In genomic region chr10:11715815-11716494, GRCh38 we compare ENCODE assay signal across 1 cellular context.
TF ChIP-seq lines count a peak whose summit lies in the region.

No MANE protein-coding gene starts in this region.

TF ChIP-seq in HepG2, 621 proteins besides CTCF, POLR2A, EP300 and RAD21 (continued from another document and continues in another):
- no peak for TF ChIP-seq ZNF407 (CRISPR knock-in tag; IDR thresholded peaks at IDR 0.05; ENCODE audit: not compliant biosample characterization)
- TF ChIP-seq DRAP1 (CRISPR knock-in tag; IDR thresholded peaks at IDR 0.05), result peak; percentile 55; the same call in 1 of the 2 replicates
- peak; percentile 22; the same call in 1 of the 2 replicates for TF ChIP-seq ZNF501 (CRISPR knock-in tag; IDR thresholded peaks at IDR 0.05)
- TF ChIP-seq SP5 (CRISPR knock-in tag; IDR thresholded peaks at IDR 0.05; ENCODE audit: borderline replicate concordance, low read depth), result peak; percentile 81; the same call in 1 of the 2 replicates
- TF ChIP-seq RFXAP (CRISPR knock-in tag; IDR thresholded peaks at IDR 0.05; ENCODE audit: borderline replicate concordance), result 0 out of 2 replicates have a peak, but pooled peaks have one; percentile 48
- TF ChIP-seq FOXK1 (CRISPR knock-in tag; IDR thresholded peaks at IDR 0.05; ENCODE audit: borderline replicate concordance, low read depth), result peak; percentile 77; the same call in 1 of the 2 replicates
- no peak for TF ChIP-seq ZNF282 (IDR thresholded peaks at IDR 0.05; ENCODE audit: partially characterized antibody)
- peak; percentile 87 for TF ChIP-seq NR2F6 (IDR thresholded peaks at IDR 0.05)
- peak; percentile 96 for TF ChIP-seq NR2F6 (CRISPR knock-in tag; IDR thresholded peaks at IDR 0.05)
- 0 out of 2 replicates have a peak, but pooled peaks have one; percentile 43 for TF ChIP-seq FOXC1 (CRISPR knock-in tag; IDR thresholded peaks at IDR 0.05; ENCODE audit: borderline replicate concordance)
- peak; percentile 72 for TF ChIP-seq ZBTB7A (CRISPR knock-in tag; IDR thresholded peaks at IDR 0.05)
- no peak for TF ChIP-seq ZUFSP (CRISPR knock-in tag; IDR thresholded peaks at IDR 0.05; ENCODE audit: borderline replicate concordance)
- TF ChIP-seq SOX13 (IDR thresholded peaks at IDR 0.05), result peak; percentile 71; the same call in 1 of the 2 replicates
- peak in 1 of 2 experiments; percentile 93; a peak in 2 of 4 replicates for TF ChIP-seq SOX13 (CRISPR knock-in tag; conservative IDR thresholded peaks at IDR 0.05 in 1 of 2, IDR thresholded peaks at IDR 0.05 in 1 of 2)
- no peak for TF ChIP-seq PAX8 (CRISPR knock-in tag; IDR thresholded peaks at IDR 0.05; ENCODE audit: borderline replicate concordance)
- peak; percentile 17; the same call in 1 of the 2 replicates for TF ChIP-seq CCDC6 (CRISPR knock-in tag; IDR thresholded peaks at IDR 0.05)
- peak; percentile 97 for TF ChIP-seq BCL6 (CRISPR knock-in tag; IDR thresholded peaks at IDR 0.05)
- peak; percentile 93 for TF ChIP-seq SOX5 (CRISPR knock-in tag; IDR thresholded peaks at IDR 0.05; ENCODE audit: borderline replicate concordance)
- peak; percentile 95 for TF ChIP-seq ZNF609 (CRISPR knock-in tag; IDR thresholded peaks at IDR 0.05; ENCODE audit: borderline replicate concordance)
- 0 out of 2 replicates have a peak, but pooled peaks have one; percentile 59 for TF ChIP-seq ZNF629 (CRISPR knock-in tag; conservative IDR thresholded peaks at IDR 0.05)
- TF ChIP-seq CHCHD3 (CRISPR knock-in tag; IDR thresholded peaks at IDR 0.05), result no peak
- TF ChIP-seq SMARCE1 (IDR thresholded peaks at IDR 0.05; ENCODE audit: borderline replicate concordance), result no peak
- peak; percentile 91 for TF ChIP-seq HNF4A (CRISPR knock-in tag; IDR thresholded peaks at IDR 0.05)
- peak; percentile 59; the same call in 1 of the 2 replicates for TF ChIP-seq HMG20B (CRISPR knock-in tag; conservative IDR thresholded peaks at IDR 0.05)
- no peak for TF ChIP-seq ZNF44 (CRISPR knock-in tag; IDR thresholded peaks at IDR 0.05)
- no peak for TF ChIP-seq TOE1 (CRISPR knock-in tag; IDR thresholded peaks at IDR 0.05)
- no peak for TF ChIP-seq ZNF883 (CRISPR knock-in tag; IDR thresholded peaks at IDR 0.05; ENCODE audit: not compliant biosample characterization)
- no peak for TF ChIP-seq DBP (CRISPR knock-in tag; IDR thresholded peaks at IDR 0.05; ENCODE audit: not compliant biosample characterization)
- no peak for TF ChIP-seq NR3C1 (CRISPR knock-in tag; IDR thresholded peaks at IDR 0.05)
- TF ChIP-seq ZBTB10 (CRISPR knock-in tag; IDR thresholded peaks at IDR 0.05; ENCODE audit: borderline replicate concordance), result peak; percentile 49; the same call in 1 of the 2 replicates
- TF ChIP-seq ZNF746 (CRISPR knock-in tag; IDR thresholded peaks at IDR 0.05), result 0 out of 2 replicates have a peak, but pooled peaks have one; percentile 65
- no peak for TF ChIP-seq NFYB (CRISPR knock-in tag; IDR thresholded peaks at IDR 0.05)
- TF ChIP-seq TOPORS (CRISPR knock-in tag; IDR thresholded peaks at IDR 0.05), result no peak
- no peak; the same call in 1 of the 2 replicates for TF ChIP-seq NKX3-1 (CRISPR knock-in tag; IDR thresholded peaks at IDR 0.05)
- peak; percentile 99 for TF ChIP-seq ZBTB3 (CRISPR knock-in tag; IDR thresholded peaks at IDR 0.05; ENCODE audit: borderline replicate concordance, low read depth)
- TF ChIP-seq KAT8 (CRISPR knock-in tag; IDR thresholded peaks at IDR 0.05), result peak; percentile 65
- peak; percentile 88 for TF ChIP-seq FOXO1 (CRISPR knock-in tag; IDR thresholded peaks at IDR 0.05)
- TF ChIP-seq ZNF800 (CRISPR knock-in tag; IDR thresholded peaks at IDR 0.05), result peak; percentile 27; the same call in 1 of the 2 replicates
- no peak for TF ChIP-seq NFATC3 (CRISPR knock-in tag; IDR thresholded peaks at IDR 0.05)
